27 cellular contexts compared by ENCODE assay signal in genomic region chr18:68699043-68699442, GRCh38. TPM values are rescaled to one million over a fixed set of nuclear protein-coding genes. Genes with fewer than 3 reads are reported as not detected.
DNase-seq lines count a peak whose midpoint lies in the region; ATAC-seq, FAIRE-seq and TF ChIP-seq lines count a peak whose summit lies in the region.
"Had no signal": no experiment of that assay in that cellular context is flagged by ENCODE, and none has a peak within 500 bp of the region (broad histone marks: within the 10 kb centered on the region; RNA-seq: fewer than 3 reads in every experiment).

No MANE protein-coding gene starts in this region.

- in situ Hi-C loops in HepG2 (cut with HindIII; ENCODE audit: extremely low pct_ligation_motif_present, low pct_unique_long_range_greater_than_20kb) = no loop called here

- H4K20me1 ChIP-seq in HepG2 (ENCODE audit: insufficient read depth, low read length) (no peaks in the 10 kb centered on the region), MM.1S (ENCODE audit: insufficient read depth, low read length) (no peaks in the 10 kb centered on the region)

- FAIRE-seq in HepG2 (lab: Jason Lieb, UNC) = no peak
- FAIRE-seq: A549, endometrium had no signal

- H3K79me2 ChIP-seq in HepG2 (ENCODE audit: insufficient read depth, low read length) (peaks cover 22% of the 10 kb centered on the region), MM.1S (ENCODE audit: low read length) (peaks cover 24% of the 10 kb centered on the region)

- H3K27ac Mint-ChIP-seq in activated CD4-positive, alpha-beta T cell treated with anti-CD3 and anti-CD28 coated beads, Interleukin-2, amount 10 ng/mL, durations not matched to agents 7 days and 5 days = no peak overlapping the region
- H3K27ac Mint-ChIP-seq: activated CD8-positive, alpha-beta T cell treated with anti-CD3 and anti-CD28 coated beads for 36 hours; activated naive CD4-positive, alpha-beta T cell treated with anti-CD3 and anti-CD28 coated beads, Interleukin-2, amount 10 ng/mL, durations not matched to agents 7 days and 5 days; activated T-cell treated with anti-CD3 and anti-CD28 coated beads, Interleukin-2, amount 50 U/mL, for 24 hours; CD4-positive, CD25-positive, alpha-beta regulatory T cell; H9; nephron progenitor cell; progenitor cell of endocrine pancreas; T-helper 17 cell had no signal

- ATAC-seq in HepG2 (no peak), right lobe of liver (no peak)
- ATAC-seq: A549; activated CD8-positive, alpha-beta T cell treated with anti-CD3 and anti-CD28 coated beads for 36 hours; left lung; T-helper 17 cell had no signal

- no peaks in the 10 kb centered on the region for H3F3A ChIP-seq in MM.1S (ENCODE audit: insufficient read depth, low read length)

- H3K4me1 ChIP-seq in HepG2 (ENCODE audit: insufficient read depth, low read length) (no peaks in the 10 kb centered on the region), right lobe of liver (no peaks in the 10 kb centered on the region), MM.1S (ENCODE audit: low read length) (no peaks in the 10 kb centered on the region)
- H3K4me1 ChIP-seq: left lung, upper lobe of left lung had no signal

- TF ChIP-seq POLR2A in HepG2 (IDR thresholded peaks at IDR 0.05; ENCODE audit: insufficient read depth in 1 of 2, low read depth in 2 of 2, low read length in 2 of 2) (no peak), right lobe of liver (IDR thresholded peaks at IDR 0.05) (no peak)

- no peak overlapping the region for H3K4me2 ChIP-seq in HepG2 (ENCODE audit: low read depth, low read length)
- no peak overlapping the region for H3K4me2 ChIP-seq in MM.1S (ENCODE audit: low read depth, low read length)
- H3K4me2 ChIP-seq: A549 had no signal

- DNase-seq in HepG2 (ENCODE audit: low spot score) (no peak), right lobe of liver (no peak), SK-N-MC (ENCODE audit: low read depth, low spot score) (peak; percentile 76), fibroblast of peridontal ligament (ENCODE audit: extremely low read depth) (peak; percentile 83), MM.1S (no peak), head of caudate nucleus (no peak), NCI-H128 (lab: John Stamatoyannopoulos, UW; ENCODE audit: unreplicated experiment) (no peak)
- DNase-seq in activated CD4-positive, alpha-beta T cell treated with anti-CD3 and anti-CD28 coated beads, Interleukin-2, amount 10 ng/mL, durations not matched to agents 7 days and 5 days = no peak
- DNase-seq: activated CD8-positive, alpha-beta T cell treated with anti-CD3 and anti-CD28 coated beads for 36 hours; activated naive CD4-positive, alpha-beta T cell treated with anti-CD3 and anti-CD28 coated beads, Interleukin-2, amount 10 ng/mL, durations not matched to agents 7 days and 5 days; activated T-cell treated with anti-CD3 and anti-CD28 coated beads, Interleukin-2, amount 50 U/mL, for 24 hours; CD4-positive, CD25-positive, alpha-beta regulatory T cell; H9; left lung; midbrain; NCI-H1092 treated with DMSO at 0.1 percent for 48 hours; NCI-H2107; NCI-H526; nephron progenitor cell; stimulated activated CD4-positive, alpha-beta T cell treated with anti-CD3 and anti-CD28 coated beads, Interleukin-4, amount 100 ng/mL, for 4 hours; T-helper 17 cell had no signal

- H3K36me3 ChIP-seq in HepG2 (replicated peaks in 1 of 2; ENCODE audit: control insufficient read depth in 1 of 2, insufficient read depth in 2 of 2, low read length in 2 of 2) = peaks cover 4 to 30% of the 10 kb centered on the region in 2 experiments
- H3K36me3 ChIP-seq in right lobe of liver = peaks cover 0 to 30% (median 8%) of the 10 kb centered on the region in 4 donors
- H3K36me3 ChIP-seq in SK-N-MC (ENCODE audit: insufficient read depth, low read length) = peaks cover 54% of the 10 kb centered on the region
- H3K36me3 ChIP-seq in MM.1S (replicated peaks; ENCODE audit: insufficient read depth, low read length) = peaks cover 12% of the 10 kb centered on the region

- no peaks in the 10 kb centered on the region for H3K27me3 Mint-ChIP-seq in activated CD4-positive, alpha-beta T cell treated with anti-CD3 and anti-CD28 coated beads, Interleukin-2, amount 10 ng/mL, durations not matched to agents 7 days and 5 days
- H3K27me3 Mint-ChIP-seq: activated CD8-positive, alpha-beta T cell treated with anti-CD3 and anti-CD28 coated beads for 36 hours; activated naive CD4-positive, alpha-beta T cell treated with anti-CD3 and anti-CD28 coated beads, Interleukin-2, amount 10 ng/mL, durations not matched to agents 7 days and 5 days; activated T-cell treated with anti-CD3 and anti-CD28 coated beads, Interleukin-2, amount 50 U/mL, for 24 hours; CD4-positive, CD25-positive, alpha-beta regulatory T cell; progenitor cell of endocrine pancreas; T-helper 17 cell had no signal

- POLR2A ChIA-PET in HepG2 (lab: Yijun Ruan, JAX) = no interaction called here
- POLR2A ChIA-PET in activated CD4-positive, alpha-beta T cell treated with anti-CD3 and anti-CD28 coated beads, Interleukin-2, amount 10 ng/mL, durations not matched to agents 7 days and 5 days (lab: Charles Lee) = no interaction called here

- H3K27me3 ChIP-seq in HepG2 (ENCODE audit: control insufficient read depth in 1 of 2, insufficient read depth in 2 of 2, low read length in 2 of 2) = no peaks in the 10 kb centered on the region
- H3K27me3 ChIP-seq in right lobe of liver = no peaks in the 10 kb centered on the region
- H3K27me3 ChIP-seq in MM.1S (replicated peaks; ENCODE audit: insufficient read depth, low read length) = no peaks in the 10 kb centered on the region
- H3K27me3 ChIP-seq: left lung, upper lobe of left lung had no signal

- H3K9ac ChIP-seq in HepG2 (ENCODE audit: insufficient read depth, low read depth, low read length) (no peak overlapping the region), SK-N-MC (ENCODE audit: insufficient read length) (peak overlapping the region; percentile 76), MM.1S (ENCODE audit: low read length) (no peak overlapping the region)

- H3K9me3 ChIP-seq in HepG2 (ENCODE audit: low read length) (no peaks in the 10 kb centered on the region), right lobe of liver (no peaks in the 10 kb centered on the region), SK-N-MC (ENCODE audit: low read depth, low read length) (no peaks in the 10 kb centered on the region), MM.1S (replicated peaks; ENCODE audit: insufficient read depth, low read length) (no peaks in the 10 kb centered on the region)
- H3K9me3 ChIP-seq: A549, left lung, upper lobe of left lung had no signal

- H3K27ac ChIP-seq in HepG2 (ENCODE audit: extremely low read length, insufficient read depth, low read length) = no peak overlapping the region
- no peak overlapping the region for H3K27ac ChIP-seq in right lobe of liver
- H3K27ac ChIP-seq in SK-N-MC = peak overlapping the region; percentile 96
- H3K27ac ChIP-seq in MM.1S (ENCODE audit: low read length) = no peak overlapping the region
- H3K27ac ChIP-seq: A549, coronary artery, HL-60, left lung, upper lobe of left lung had no signal

- H3K4me1 Mint-ChIP-seq in activated CD4-positive, alpha-beta T cell treated with anti-CD3 and anti-CD28 coated beads, Interleukin-2, amount 10 ng/mL, durations not matched to agents 7 days and 5 days = peaks cover 9% of the 10 kb centered on the region
- H3K4me1 Mint-ChIP-seq: H9, nephron progenitor cell had no signal

- CTCF ChIA-PET in HepG2 (lab: Yijun Ruan, JAX; ENCODE audit: low intra/inter-chr PET ratio, low total read pairs) = no interaction called here
- CTCF ChIA-PET in activated CD4-positive, alpha-beta T cell treated with anti-CD3 and anti-CD28 coated beads, Interleukin-2, amount 10 ng/mL, durations not matched to agents 7 days and 5 days (lab: Charles Lee) = no interaction called here

- TF ChIP-seq CTCF in HepG2 (CRISPR knock-in tag; IDR thresholded peaks at IDR 0.05) (no peak), right lobe of liver (IDR thresholded peaks at IDR 0.05) (no peak), MM.1S (IDR thresholded peaks at IDR 0.05; ENCODE audit: low read length) (no peak)

- TF ChIP-seq RAD21 in HepG2 (CRISPR knock-in tag; IDR thresholded peaks at IDR 0.05) = no peak

- no peak overlapping the region for H2AFZ ChIP-seq in HepG2 (ENCODE audit: low read length)
- no peak overlapping the region for H2AFZ ChIP-seq in MM.1S (ENCODE audit: low read length)

- H3K9me2 ChIP-seq in MM.1S (replicated peaks; ENCODE audit: insufficient read depth, low read length) = no peaks in the 10 kb centered on the region

- TF ChIP-seq EP300 in HepG2 (IDR thresholded peaks at IDR 0.05; ENCODE audit: low read depth in 2 of 2, low read length in 2 of 2) (no peak), HepG2 (CRISPR knock-in tag; IDR thresholded peaks at IDR 0.05; ENCODE audit: borderline replicate concordance) (no peak)

- no peaks in the 10 kb centered on the region for H3K9me3 Mint-ChIP-seq in activated CD4-positive, alpha-beta T cell treated with anti-CD3 and anti-CD28 coated beads, Interleukin-2, amount 10 ng/mL, durations not matched to agents 7 days and 5 days
- H3K9me3 Mint-ChIP-seq: activated CD8-positive, alpha-beta T cell treated with anti-CD3 and anti-CD28 coated beads for 36 hours; activated naive CD4-positive, alpha-beta T cell treated with anti-CD3 and anti-CD28 coated beads, Interleukin-2, amount 10 ng/mL, durations not matched to agents 7 days and 5 days; activated T-cell treated with anti-CD3 and anti-CD28 coated beads, Interleukin-2, amount 50 U/mL, for 24 hours; CD4-positive, CD25-positive, alpha-beta regulatory T cell; H9; nephron progenitor cell had no signal

- no peak overlapping the region for H3K4me3 Mint-ChIP-seq in activated CD4-positive, alpha-beta T cell treated with anti-CD3 and anti-CD28 coated beads, Interleukin-2, amount 10 ng/mL, durations not matched to agents 7 days and 5 days
- H3K4me3 Mint-ChIP-seq: activated CD8-positive, alpha-beta T cell treated with anti-CD3 and anti-CD28 coated beads for 36 hours; activated naive CD4-positive, alpha-beta T cell treated with anti-CD3 and anti-CD28 coated beads, Interleukin-2, amount 10 ng/mL, durations not matched to agents 7 days and 5 days; activated T-cell treated with anti-CD3 and anti-CD28 coated beads, Interleukin-2, amount 50 U/mL, for 24 hours; CD4-positive, CD25-positive, alpha-beta regulatory T cell; H9; nephron progenitor cell; T-helper 17 cell had no signal

- H3K4me3 ChIP-seq in HepG2 (replicated peaks in 1 of 3; ENCODE audit: insufficient read depth in 1 of 3, low read depth in 2 of 3, low read length in 3 of 3) (no peak overlapping the region), right lobe of liver (no peak overlapping the region), SK-N-MC (peak overlapping the region; percentile 71), MM.1S (ENCODE audit: low read length) (no peak overlapping the region)
- H3K4me3 ChIP-seq: A549, coronary artery, left lung, upper lobe of left lung had no signal

- 100% methylated on average over 1 of the region's 1 CpG for WGBS in HepG2 (ENCODE audit: low lambda C conversion rate)
- 95% methylated on average over 1 of the region's 1 CpG for WGBS in right lobe of liver (ENCODE audit: insufficient coverage, low coverage, low lambda C conversion rate, missing lambda C conversion rate)

- no TSS peak for BruUV-seq in HepG2 (replicated peaks; lab: Mats Ljungman, UMichigan)

- peaks cover 42% of the 10 kb centered on the region for H3K36me3 Mint-ChIP-seq in activated CD4-positive, alpha-beta T cell treated with anti-CD3 and anti-CD28 coated beads, Interleukin-2, amount 10 ng/mL, durations not matched to agents 7 days and 5 days (ENCODE audit: low read depth)

- intact Hi-C loops in HepG2 (cut with micrococcal nuclease; ENCODE audit: unreplicated experiment) (no loop called here), right lobe of liver (cut with DNase I) (no loop called here), head of caudate nucleus (cut with DNase I) (no loop called here)

RNA-seq across cellular contexts. Expression of gene TMX3, which starts 15.9 kb away (rescaled TPM):
- total RNA-seq in HepG2 (2016; rRNA removed; fragmentation: Illumina TruSeq; extraction: Trizol) (11.6 and 25.0 TPM in 2 replicates), right lobe of liver (10 to 100 TPM; 10.1 to 21.6 (median 19.6) TPM)
- total RNA-seq in HepG2 (2016; cell fraction: cytosol; rRNA removed; fragmentation: Illumina TruSeq; extraction: Trizol; ENCODE audit: low read depth) = 2.8 and 3.7 TPM in 2 replicates
- total RNA-seq in HepG2 (2016; cell fraction: insoluble cytoplasmic fraction; rRNA removed; fragmentation: Illumina TruSeq; extraction: Trizol) = 11.6 and 25.0 TPM in 2 replicates
- 5.9 and 6.3 TPM in 2 replicates for total RNA-seq in HepG2 (2016; cell fraction: membrane; rRNA removed; fragmentation: Illumina TruSeq; extraction: Trizol)
- 61.6 and 63.5 TPM in 2 replicates for total RNA-seq in HepG2 (2016; cell fraction: nucleus; rRNA removed; fragmentation: Illumina TruSeq; extraction: Trizol)
- 11.4 and 12.9 TPM in 2 replicates for polyA plus RNA-seq in HepG2 (2011; rRNA removed)
- polyA plus RNA-seq in HepG2 (2011; cell fraction: cytosol; rRNA removed) = 3.8 and 6.5 TPM in 2 replicates
- 26.3 and 30.8 TPM in 2 replicates for polyA plus RNA-seq in HepG2 (2011; cell fraction: nucleus; rRNA removed)
- 17.1 and 18.0 TPM in 2 replicates for polyA plus RNA-seq in HepG2 (2012)
- 0.63 and 0.97 TPM in 2 replicates for polyA plus RNA-seq in HepG2 (2016; cell fraction: cytosol; fragmentation: Illumina TruSeq; extraction: Trizol; ENCODE audit: low read depth)
- polyA plus RNA-seq in HepG2 (2016; cell fraction: insoluble cytoplasmic fraction; fragmentation: Illumina TruSeq; extraction: Trizol; ENCODE audit: low read depth) = 7.3 and 9.0 TPM in 2 replicates
- polyA plus RNA-seq in HepG2 (2016; cell fraction: membrane; fragmentation: Illumina TruSeq; extraction: Trizol; ENCODE audit: low read depth) = 2.0 and 2.1 TPM in 2 replicates
- 67.2 and 75.3 TPM in 2 replicates for polyA plus RNA-seq in HepG2 (2016; cell fraction: nucleus; fragmentation: Illumina TruSeq; extraction: Trizol; ENCODE audit: insufficient read depth, low read depth)
- 23.8 and 34.6 TPM in 2 replicates for polyA minus RNA-seq in HepG2 (2011; rRNA and poly(A)+ RNA removed; ENCODE audit: low replicate concordance)
- polyA minus RNA-seq in HepG2 (2011; cell fraction: cytosol; rRNA and poly(A)+ RNA removed) = 14.5 and 21.2 TPM in 2 replicates
- polyA minus RNA-seq in HepG2 (2011; cell fraction: nucleus; rRNA and poly(A)+ RNA removed) = 107 and 108 TPM in 2 replicates
- 10 to 100 TPM; 63.3 to 66.1 TPM for total RNA-seq in activated CD4-positive, alpha-beta T cell treated with anti-CD3 and anti-CD28 coated beads, Interleukin-2, amount 10 ng/mL, durations not matched to agents 7 days and 5 days

Comparison
In these comparisons a context has a peak if more than half of its experiments do, and no peak if none do; other contexts are left out.
1. DNase-seq: peak in SK-N-MC (single experiment) and fibroblast of peridontal ligament (single experiment); none in HepG2 (single experiment), right lobe of liver (0 of 3), MM.1S (single experiment), activated CD4-positive, alpha-beta T cell treated with anti-CD3 and anti-CD28 coated beads, Interleukin-2, amount 10 ng/mL, durations not matched to agents 7 days and 5 days (single experiment), head of caudate nucleus (0 of 42) and NCI-H128 (single experiment).